ENCODE assay signal across 9 cellular contexts in the genomic region with DNA sequence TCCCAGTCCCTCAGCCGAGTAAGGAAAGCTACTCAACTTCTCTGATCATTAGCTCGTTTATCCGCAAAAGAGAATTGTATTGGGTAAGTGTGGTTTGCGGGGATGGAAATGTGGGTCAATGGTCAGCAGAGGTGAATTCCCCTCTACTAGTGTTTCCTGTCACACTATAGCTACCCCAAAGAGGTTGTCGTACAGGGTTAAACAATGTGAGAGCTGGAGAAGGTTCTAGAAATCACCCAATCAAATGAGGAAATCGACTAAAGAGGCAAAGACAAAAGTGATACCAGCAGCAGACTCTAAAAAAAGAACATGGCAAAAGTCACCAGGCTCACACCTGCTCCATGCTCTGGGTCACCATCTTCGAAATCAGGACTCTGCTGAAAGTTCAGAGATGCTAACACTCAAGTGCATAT.
A peak's percentile ranks its signal among the peaks of the same experiment; 100 is the strongest.
DNase-seq lines count a peak whose midpoint lies in the region; ATAC-seq, FAIRE-seq and TF ChIP-seq lines count a peak whose summit lies in the region.
"Had no signal": no experiment of that assay in that cellular context is flagged by ENCODE, and none has a peak within 500 bp of the region (broad histone marks: within the 10 kb centered on the region; RNA-seq: fewer than 3 reads in every experiment).

No MANE protein-coding gene starts in this region.

- no peak overlapping the region; the same call in 1 of the 2 replicates for H3K4me3 ChIP-seq in GM06990 (replicated peaks; ENCODE audit: low read depth, low read length)
- no peak overlapping the region for H3K4me3 ChIP-seq in kidney (ENCODE audit: low read length in 2 of 2)
- no peak overlapping the region for H3K4me3 ChIP-seq in adrenal gland
- H3K4me3 ChIP-seq: SK-N-MC had no signal

- WGBS in adrenal gland, 4 donors, result 63 to 73% (median 68%) methylated on average over 7 of the region's 7 CpGs

- H3K9me3 Mint-ChIP-seq in activated naive CD8-positive, alpha-beta T cell treated with anti-CD3 and anti-CD28 coated beads, Interleukin-2, amount 10 ng/mL, durations not matched to agents 7 days and 5 days, result peaks cover 1% of the 10 kb centered on the region

- no peaks in the 10 kb centered on the region for H3K36me3 ChIP-seq in GM06990 (ENCODE audit: control insufficient read depth, insufficient read depth, low read length)
- H3K36me3 ChIP-seq in kidney (ENCODE audit: control insufficient read depth in 1 of 2, insufficient read depth in 2 of 2, low read length in 2 of 2), result no peaks in the 10 kb centered on the region
- H3K36me3 ChIP-seq in adrenal gland (replicated peaks in 1 of 2), result no peaks in the 10 kb centered on the region

- H3K9ac ChIP-seq in kidney (ENCODE audit: low read length in 2 of 2), result no peak overlapping the region

- H3K36me3 Mint-ChIP-seq in activated naive CD8-positive, alpha-beta T cell treated with anti-CD3 and anti-CD28 coated beads, Interleukin-2, amount 10 ng/mL, durations not matched to agents 7 days and 5 days, result peaks cover 4% of the 10 kb centered on the region

- TF ChIP-seq POLR2A in adrenal gland (IDR thresholded peaks at IDR 0.05), result no peak

- H3K27me3 ChIP-seq in GM06990 (replicated peaks; ENCODE audit: control insufficient read depth, insufficient read depth, low read length) (no peaks in the 10 kb centered on the region), adrenal gland (no peaks in the 10 kb centered on the region)

- H3K4me1 ChIP-seq in kidney (ENCODE audit: control insufficient read depth in 1 of 2, insufficient read depth in 1 of 2, low read depth in 1 of 2, low read length in 2 of 2) (no peaks in the 10 kb centered on the region), adrenal gland (replicated peaks in 1 of 2) (no peaks in the 10 kb centered on the region)

- POLR2A ChIA-PET in activated naive CD8-positive, alpha-beta T cell treated with anti-CD3 and anti-CD28 coated beads, Interleukin-2, amount 10 ng/mL, durations not matched to agents 7 days and 5 days (lab: Charles Lee), result interaction anchor here (1.0 to 13.2 kb wide), 7 partner anchors 8 to 188 kb away, joined by 3 to 219 read pairs (median 10); a partner anchor contains a TSS

- peak; percentile 91 for ATAC-seq in GM19438 (IDR thresholded peaks at IDR 0.05; ENCODE audit: low read depth, unreplicated experiment)
- peak; percentile 83 for ATAC-seq in HG03280 (IDR thresholded peaks at IDR 0.05; ENCODE audit: unreplicated experiment)
- peak; percentile 69 for ATAC-seq in activated naive CD8-positive, alpha-beta T cell treated with anti-CD3 and anti-CD28 coated beads, Interleukin-2, amount 10 ng/mL, durations not matched to agents 7 days and 5 days (ENCODE audit: low read depth)

- TF ChIP-seq CTCF in GM06990 (IDR thresholded peaks at IDR 0.05; ENCODE audit: insufficient read depth, low read length, poor library complexity, severe bottlenecking) (no peak), kidney (IDR thresholded peaks at IDR 0.05; ENCODE audit: borderline replicate concordance, extremely low read depth, insufficient read depth) (no peak), adrenal gland (IDR thresholded peaks at IDR 0.05) (no peak)

- peak overlapping the region; percentile 99 for H3K27ac Mint-ChIP-seq in activated naive CD8-positive, alpha-beta T cell treated with anti-CD3 and anti-CD28 coated beads, Interleukin-2, amount 10 ng/mL, durations not matched to agents 7 days and 5 days

- no peaks in the 10 kb centered on the region for H3K27me3 Mint-ChIP-seq in activated naive CD8-positive, alpha-beta T cell treated with anti-CD3 and anti-CD28 coated beads, Interleukin-2, amount 10 ng/mL, durations not matched to agents 7 days and 5 days

- intact Hi-C loops in kidney (cut with DNase I) (no loop called here), adrenal gland (cut with DNase I) (no loop called here)

- H3K27ac ChIP-seq in kidney (ENCODE audit: low read depth in 2 of 2, low read length in 2 of 2) (no peak overlapping the region), adrenal gland (no peak overlapping the region)
- H3K27ac ChIP-seq: SK-N-MC had no signal

- H3K4me1 Mint-ChIP-seq in activated naive CD8-positive, alpha-beta T cell treated with anti-CD3 and anti-CD28 coated beads, Interleukin-2, amount 10 ng/mL, durations not matched to agents 7 days and 5 days, result peaks cover 44% of the 10 kb centered on the region

- DNase-seq in GM06990 (ENCODE audit: extremely low read depth, insufficient read length) (peak; percentile 83), NCI-H1417 (lab: John Stamatoyannopoulos, UW) (no peak), DMS79 treated with DMSO at 0.1 percent for 48 hours (lab: John Stamatoyannopoulos, UW) (no peak), kidney (no peak), adrenal gland (no peak)
- DNase-seq in activated naive CD8-positive, alpha-beta T cell treated with anti-CD3 and anti-CD28 coated beads, Interleukin-2, amount 10 ng/mL, durations not matched to agents 7 days and 5 days, result peak; percentile 36

- FAIRE-seq in kidney (lab: Jason Lieb, UNC), result no peak

- peak overlapping the region; percentile 91 for H3K4me3 Mint-ChIP-seq in activated naive CD8-positive, alpha-beta T cell treated with anti-CD3 and anti-CD28 coated beads, Interleukin-2, amount 10 ng/mL, durations not matched to agents 7 days and 5 days

- H3K9me3 ChIP-seq in kidney (ENCODE audit: control insufficient read depth in 1 of 2, low read length in 2 of 2), result no peaks in the 10 kb centered on the region
- no peaks in the 10 kb centered on the region for H3K9me3 ChIP-seq in adrenal gland (replicated peaks in 1 of 3)

Comparison
In these comparisons a context has a peak if more than half of its experiments do, and no peak if none do; other contexts are left out.
1. DNase-seq: peak in GM06990 (single experiment) and activated naive CD8-positive, alpha-beta T cell treated with anti-CD3 and anti-CD28 coated beads, Interleukin-2, amount 10 ng/mL, durations not matched to agents 7 days and 5 days (single experiment); none in NCI-H1417 (0 of 3), DMS79 treated with DMSO at 0.1 percent for 48 hours (single experiment), kidney (single experiment) and adrenal gland (0 of 7).
2. Peak in every context shown above with its lines, with median percentiles within 50 percentile points of each other: ATAC-seq.